Comparison of ENCODE assay signal across 11 cellular contexts in the genomic region with DNA sequence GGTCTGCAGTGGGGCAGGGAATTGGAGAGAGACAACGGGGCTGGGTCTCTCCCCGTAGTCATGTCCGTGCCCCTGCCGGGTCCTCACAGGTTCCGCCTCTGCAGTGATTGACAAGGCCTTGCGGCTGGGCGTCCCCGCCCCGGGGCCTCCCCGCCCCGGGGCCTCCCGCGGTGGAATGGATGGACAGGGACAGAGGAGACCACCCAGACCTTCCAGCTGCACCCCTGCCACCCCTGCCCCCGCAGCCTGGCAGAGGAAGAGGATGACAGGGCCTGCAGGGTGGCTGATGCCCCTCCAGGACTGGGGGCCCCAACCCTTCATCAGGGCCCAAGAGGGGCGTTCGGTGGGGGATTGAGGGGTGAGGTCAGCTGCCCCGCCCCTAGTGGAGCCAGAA.
DNase-seq lines count a peak whose midpoint lies in the region; ATAC-seq and TF ChIP-seq lines count a peak whose summit lies in the region.
"Had no signal": no experiment of that assay in that cellular context is flagged by ENCODE, and none has a peak within 500 bp of the region (broad histone marks: within the 10 kb centered on the region; RNA-seq: fewer than 3 reads in every experiment).

No MANE protein-coding gene starts in this region.

- H3K79me2 ChIP-seq in neural cell (replicated peaks; ENCODE audit: insufficient read depth, low read length), result no peaks in the 10 kb centered on the region

- no peak overlapping the region for H2AFZ ChIP-seq in neural cell (ENCODE audit: low read depth, low read length)

- ATAC-seq in GM21515 (IDR thresholded peaks at IDR 0.05; ENCODE audit: unreplicated experiment) (no peak), HG02642 (IDR thresholded peaks at IDR 0.05; ENCODE audit: poor library complexity, unreplicated experiment) (no peak), GM18502 (IDR thresholded peaks at IDR 0.05; ENCODE audit: poor library complexity, unreplicated experiment) (no peak)
- ATAC-seq: activated T-helper 17 cell treated with anti-CD3 and anti-CD28 coated beads, Interleukin-2, amount 50 U/mL, for 72 hours had no signal

- H3K36me3 ChIP-seq in HUES6 (ENCODE audit: control insufficient read depth, insufficient read depth, low read length) (no peaks in the 10 kb centered on the region), neural cell (ENCODE audit: insufficient read depth, low read length) (no peaks in the 10 kb centered on the region)
- H3K36me3 ChIP-seq: thoracic aorta had no signal

- no peaks in the 10 kb centered on the region for H4K20me1 ChIP-seq in neural cell (ENCODE audit: insufficient read depth)

- TF ChIP-seq RAD21 in neural cell (conservative IDR thresholded peaks at IDR 0.05), result no peak

- peak; percentile 62 for DNase-seq in NCI-H1436 (lab: John Stamatoyannopoulos, UW)
- DNase-seq in NCI-H1436 treated with DMSO at 0.1 percent for 48 hours (lab: John Stamatoyannopoulos, UW), result no peak
- DNase-seq in coronary artery (ENCODE audit: low spot score), result no peak
- DNase-seq: activated CD4-positive, alpha-beta T cell treated with anti-CD3 and anti-CD28 coated beads for 48 hours had no signal

- peak overlapping the region; percentile 58 for H3K4me3 ChIP-seq in HUES6 (ENCODE audit: low read depth, low read length)
- peak overlapping the region; percentile 28 for H3K4me3 ChIP-seq in coronary artery
- H3K4me3 ChIP-seq in neural cell (ENCODE audit: low read length), result peak overlapping the region; percentile 1
- H3K4me3 ChIP-seq: thoracic aorta had no signal

- H3K9me3 ChIP-seq in HUES6 (ENCODE audit: control insufficient read depth, insufficient read depth, low read depth, low read length) (no peaks in the 10 kb centered on the region), neural cell (ENCODE audit: low read length) (no peaks in the 10 kb centered on the region)
- H3K9me3 ChIP-seq: thoracic aorta had no signal

- peaks cover 3% of the 10 kb centered on the region for H3F3A ChIP-seq in neural cell (ENCODE audit: insufficient read depth, low read length, poor library complexity, severe bottlenecking)

- no peak overlapping the region for H3K4me2 ChIP-seq in neural cell (ENCODE audit: low read length)

- TF ChIP-seq CTCF in coronary artery (IDR thresholded peaks at IDR 0.05), result no peak
- no peak for TF ChIP-seq CTCF in neural cell (IDR thresholded peaks at IDR 0.05; ENCODE audit: poor library complexity, severe bottlenecking)

- H3K27me3 ChIP-seq in HUES6 (ENCODE audit: control insufficient read depth, insufficient read depth, low read length) (peaks cover 27% of the 10 kb centered on the region), neural cell (ENCODE audit: insufficient read depth, low read depth, low read length) (peaks cover 4% of the 10 kb centered on the region)

- peak overlapping the region; percentile 96 for H3K27ac ChIP-seq in HUES6 (ENCODE audit: low read depth, low read length)
- H3K27ac ChIP-seq in coronary artery, result no peak overlapping the region
- H3K27ac ChIP-seq in neural cell (ENCODE audit: low read length), result peak overlapping the region; percentile 54
- H3K27ac ChIP-seq: thoracic aorta had no signal

- peaks cover 46% of the 10 kb centered on the region for H3K4me1 ChIP-seq in HUES6 (ENCODE audit: control insufficient read depth, insufficient read depth, low read length)

- no peak for TF ChIP-seq EP300 in neural cell (conservative IDR thresholded peaks at IDR 0.05; ENCODE audit: poor library complexity, severe bottlenecking)

- H3K9ac ChIP-seq in HUES6 (ENCODE audit: low read length) (peak overlapping the region; percentile 90), neural cell (ENCODE audit: low read length) (peak overlapping the region; percentile 64)

- H3K9me2 ChIP-seq in neural cell (ENCODE audit: insufficient read depth, low read length), result no peaks in the 10 kb centered on the region

TF ChIP-seq in neural cell, 6 proteins besides CTCF, POLR2A, EP300 and RAD21:
- TF ChIP-seq TAF1 (IDR thresholded peaks at IDR 0.05; ENCODE audit: low read depth) (no peak), EZH2 (IDR thresholded peaks at IDR 0.05; ENCODE audit: borderline replicate concordance, insufficient read depth, low read length, poor library complexity, severe bottlenecking) (no peak)
- TF ChIP-seq, protein P1, sequence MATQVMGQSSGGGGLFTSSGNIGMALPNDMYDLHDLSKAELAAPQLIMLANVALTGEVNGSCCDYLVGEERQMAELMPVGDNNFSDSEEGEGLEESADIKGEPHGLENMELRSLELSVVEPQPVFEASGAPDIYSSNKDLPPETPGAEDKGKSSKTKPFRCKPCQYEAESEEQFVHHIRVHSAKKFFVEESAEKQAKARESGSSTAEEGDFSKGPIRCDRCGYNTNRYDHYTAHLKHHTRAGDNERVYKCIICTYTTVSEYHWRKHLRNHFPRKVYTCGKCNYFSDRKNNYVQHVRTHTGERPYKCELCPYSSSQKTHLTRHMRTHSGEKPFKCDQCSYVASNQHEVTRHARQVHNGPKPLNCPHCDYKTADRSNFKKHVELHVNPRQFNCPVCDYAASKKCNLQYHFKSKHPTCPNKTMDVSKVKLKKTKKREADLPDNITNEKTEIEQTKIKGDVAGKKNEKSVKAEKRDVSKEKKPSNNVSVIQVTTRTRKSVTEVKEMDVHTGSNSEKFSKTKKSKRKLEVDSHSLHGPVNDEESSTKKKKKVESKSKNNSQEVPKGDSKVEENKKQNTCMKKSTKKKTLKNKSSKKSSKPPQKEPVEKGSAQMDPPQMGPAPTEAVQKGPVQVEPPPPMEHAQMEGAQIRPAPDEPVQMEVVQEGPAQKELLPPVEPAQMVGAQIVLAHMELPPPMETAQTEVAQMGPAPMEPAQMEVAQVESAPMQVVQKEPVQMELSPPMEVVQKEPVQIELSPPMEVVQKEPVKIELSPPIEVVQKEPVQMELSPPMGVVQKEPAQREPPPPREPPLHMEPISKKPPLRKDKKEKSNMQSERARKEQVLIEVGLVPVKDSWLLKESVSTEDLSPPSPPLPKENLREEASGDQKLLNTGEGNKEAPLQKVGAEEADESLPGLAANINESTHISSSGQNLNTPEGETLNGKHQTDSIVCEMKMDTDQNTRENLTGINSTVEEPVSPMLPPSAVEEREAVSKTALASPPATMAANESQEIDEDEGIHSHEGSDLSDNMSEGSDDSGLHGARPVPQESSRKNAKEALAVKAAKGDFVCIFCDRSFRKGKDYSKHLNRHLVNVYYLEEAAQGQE (IDR thresholded peaks at IDR 0.05; ENCODE audit: borderline replicate concordance), result no peak

Comparison
In these comparisons a context has a peak if more than half of its experiments do, and no peak if none do; other contexts are left out.
1. H3K27ac ChIP-seq: peak in HUES6 (single experiment) and neural cell (single experiment); none in coronary artery (0 of 2).
2. H3K4me3 ChIP-seq: peak in every context shown above with its lines; median percentile 58 in HUES6; 28 in coronary artery; 1 in neural cell.